ENCODE assay signal across 30 cellular contexts in the genomic region with DNA sequence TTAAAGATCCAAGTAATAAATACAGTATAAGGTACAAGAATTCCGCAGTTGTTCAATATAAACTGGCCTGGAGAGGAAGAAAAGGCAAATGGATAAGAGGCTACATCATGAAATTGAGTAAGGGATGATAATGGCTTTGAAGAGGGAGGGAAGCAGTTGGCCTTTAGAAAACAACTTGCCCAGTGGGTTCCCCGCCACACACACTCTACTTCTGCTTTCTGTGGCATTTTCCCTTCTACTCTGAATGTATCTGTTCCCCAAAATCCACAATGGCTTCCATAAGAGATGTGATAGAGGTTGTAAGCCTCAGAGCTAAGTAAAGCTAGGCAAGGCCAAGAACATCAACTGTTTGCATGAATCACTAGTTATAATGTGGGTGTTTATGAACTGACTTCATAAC.
"Had no signal": no experiment of that assay in that cellular context is flagged by ENCODE, and none has a peak within 500 bp of the region (broad histone marks: within the 10 kb centered on the region; RNA-seq: fewer than 3 reads in every experiment).

No MANE protein-coding gene starts in this region.

- H3K4me1 ChIP-seq: Peyer's patch, SJSA1 had no signal

- H3K4me3 ChIP-seq: MG63, Peyer's patch, SJSA1 had no signal

- H3K36me3 ChIP-seq: MG63, Peyer's patch, SJSA1 had no signal

- DNase-seq: activated CD4-positive, alpha-beta T cell treated with anti-CD3 and anti-CD28 coated beads for 36 hours; activated CD4-positive, alpha-beta T cell treated with anti-CD3 and anti-CD28 coated beads, Interleukin-2, amount 10 ng/mL, durations not matched to agents 7 days and 5 days; activated CD4-positive, alpha-beta T cell treated with anti-CD3 and anti-CD28 coated beads, Interleukin-2, amount 50 U/mL, for 48 hours; activated CD8-positive, alpha-beta T cell treated with anti-CD3 and anti-CD28 coated beads, Interleukin-2, amount 10 ng/mL, durations not matched to agents 7 days and 5 days; activated gamma-delta T cell treated with Interleukin-2 at 50 U/mL for 16 hours; activated naive CD4-positive, alpha-beta T cell treated with anti-CD3 and anti-CD28 coated beads for 36 hours; activated naive CD8-positive, alpha-beta T cell treated with anti-CD3 and anti-CD28 coated beads, Interleukin-2, amount 50 U/mL, for 24 hours; activated T-cell treated with anti-CD3 and anti-CD28 coated beads, Interleukin-2, amount 50 U/mL, for 4 hours; anterior cingulate cortex; caudate nucleus; cerebellar nuclear complex; KG1; MG63; NCI-H1048; NCI-H1105 treated with DMSO at 0.1 percent for 48 hours; NCI-H1436; NCI-H1694 treated with DMSO at 0.1 percent for 48 hours; NCI-H2029; NCI-H2227 treated with DMSO at 0.1 percent for 48 hours; NCI-H446 treated with DMSO at 0.1 percent for 48 hours; NCI-H524; NCI-H69; PC-3; Peyer's patch; RPMI8226; SHP77 treated with DMSO at 0.1 percent for 48 hours; SK-N-SH had no signal

- H3K27ac ChIP-seq: Peyer's patch, SJSA1 had no signal

- H3K9me3 ChIP-seq: MG63, Peyer's patch, SJSA1, SK-N-SH had no signal

- ATAC-seq: activated CD4-positive, alpha-beta T cell treated with anti-CD3 and anti-CD28 coated beads for 36 hours; activated CD4-positive, CD25-positive, alpha-beta regulatory T cell treated with anti-CD3 and anti-CD28 coated beads, Interleukin-2, amount 50 U/mL, for 24 hours; activated CD8-positive, alpha-beta T cell treated with anti-CD3 and anti-CD28 coated beads, Interleukin-2, amount 10 ng/mL, durations not matched to agents 7 days and 5 days; activated naive CD8-positive, alpha-beta T cell treated with anti-CD3 and anti-CD28 coated beads, Interleukin-2, amount 50 U/mL, for 24 hours; activated T-cell treated with anti-CD3 and anti-CD28 coated beads, Interleukin-2, amount 50 U/mL, for 4 hours; PC-3; WTC11 had no signal

- H3K27me3 ChIP-seq: MG63, Peyer's patch, SJSA1 had no signal
